16 cellular contexts compared by ENCODE assay signal in the genomic region with DNA sequence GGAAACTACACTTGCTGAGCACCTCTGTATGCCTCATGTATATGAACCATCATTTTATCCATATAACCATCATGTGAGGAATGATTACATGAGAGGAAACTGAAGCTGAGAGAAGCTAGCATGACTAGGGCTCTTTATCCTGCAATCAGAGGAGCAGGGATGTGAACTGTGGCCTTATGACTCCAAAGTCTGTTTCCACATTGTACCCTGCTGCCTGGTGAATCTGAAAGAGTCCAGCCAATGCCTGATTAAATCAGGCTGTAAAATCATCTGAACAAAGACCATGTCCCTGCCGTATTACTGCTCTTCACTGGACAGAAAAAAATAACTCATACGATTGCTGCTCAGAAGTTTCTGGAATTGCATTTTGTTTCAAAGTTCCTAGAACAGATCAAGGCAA.
DNase-seq lines count a peak whose midpoint lies in the region; ATAC-seq and TF ChIP-seq lines count a peak whose summit lies in the region.
"Had no signal": no experiment of that assay in that cellular context is flagged by ENCODE, and none has a peak within 500 bp of the region (broad histone marks: within the 10 kb centered on the region; RNA-seq: fewer than 3 reads in every experiment).

No MANE protein-coding gene starts in this region.

- no peak for TF ChIP-seq CTCF in IMR-90 (conservative IDR thresholded peaks at IDR 0.05; ENCODE audit: low read depth, low read length)

- H4K20me1 ChIP-seq in IMR-90 (ENCODE audit: insufficient read depth, low read length) = peaks cover 78% of the 10 kb centered on the region

- no peak overlapping the region for H4K91ac ChIP-seq in IMR-90 (ENCODE audit: insufficient read depth, low read depth, low read length)

- no peaks in the 10 kb centered on the region for H3K36me3 Mint-ChIP-seq in activated T-cell treated with anti-CD3 and anti-CD28 coated beads, Interleukin-2, amount 50 U/mL, for 4 hours (ENCODE audit: insufficient read depth)

- H3K18ac ChIP-seq in IMR-90 (ENCODE audit: low read depth, low read length) = no peak overlapping the region

- no peak overlapping the region for H3K4me3 ChIP-seq in IMR-90 (ENCODE audit: insufficient read depth, low read depth, low read length)
- H3K4me3 ChIP-seq: K562 had no signal

- H2BK5ac ChIP-seq in IMR-90 (ENCODE audit: low read depth, low read length, poor library complexity, severe bottlenecking) = no peak overlapping the region

- DNase-seq in IMR-90 = no peak
- no peak for DNase-seq in caudate nucleus (lab: John Stamatoyannopoulos, UW)
- DNase-seq in activated T-cell treated with anti-CD3 and anti-CD28 coated beads, Interleukin-2, amount 50 U/mL, for 4 hours = no peak
- DNase-seq in RKO (ENCODE audit: low spot score) = no peak
- DNase-seq: CD4-positive, alpha-beta T cell; HCEC 1CT; NCI-H1417 treated with DMSO at 0.1 percent for 48 hours; NCI-H2029; NCI-H2171; NCI-H510A; SIG-M5 had no signal

- 0 out of 2 replicates have a peak overlapping the region, but pooled peaks have one; percentile 4 for H3K23ac ChIP-seq in IMR-90 (ENCODE audit: low read depth, low read length)

- no peak for TF ChIP-seq RAD21 in IMR-90 (IDR thresholded peaks at IDR 0.05; ENCODE audit: low read length)

- H4K8ac ChIP-seq in IMR-90 (ENCODE audit: low read depth in 2 of 2, low read length in 2 of 2) = peak overlapping the region in 1 of 2 experiments; percentile 44; a peak in 2 of 4 replicates

- peaks cover 13% of the 10 kb centered on the region for H3K9me1 ChIP-seq in IMR-90 (ENCODE audit: insufficient read depth, low read length)

- CTCF ChIA-PET in IMR-90 (lab: Yijun Ruan, JAX) = no interaction called here

- no peak overlapping the region for H2AK9ac ChIP-seq in IMR-90 (replicated peaks; ENCODE audit: low read depth, low read length, poor library complexity)

- H3K36me3 ChIP-seq in IMR-90 (ENCODE audit: control insufficient read depth, insufficient read depth, low read length) = peaks cover 43% of the 10 kb centered on the region

- H3K9me3 ChIP-seq in IMR-90 (ENCODE audit: control insufficient read depth, insufficient read depth, low read length) = no peaks in the 10 kb centered on the region

- peak overlapping the region; percentile 52; the same call in 1 of the 2 replicates for H3K27ac ChIP-seq in IMR-90 (ENCODE audit: insufficient read depth, low read length)
- H3K27ac ChIP-seq in caudate nucleus (ENCODE audit: low read depth, low read length) = peak overlapping the region; percentile 42
- peak overlapping the region; percentile 55 for H3K27ac ChIP-seq in layer of hippocampus (ENCODE audit: low read depth, low read length)
- H3K27ac ChIP-seq in temporal lobe (ENCODE audit: low read depth, low read length) = peak overlapping the region; percentile 66

- no peak overlapping the region for H2BK120ac ChIP-seq in IMR-90 (ENCODE audit: low read depth, low read length)

- no peak overlapping the region for H4K5ac ChIP-seq in IMR-90 (ENCODE audit: low read depth, low read length)

- H3K4ac ChIP-seq in IMR-90 (ENCODE audit: low read depth, low read length) = peak overlapping the region; percentile 49

- H3K9ac ChIP-seq in IMR-90 (ENCODE audit: low read depth, low read length) = no peak overlapping the region

- H3K4me1 Mint-ChIP-seq in activated T-cell treated with anti-CD3 and anti-CD28 coated beads, Interleukin-2, amount 50 U/mL, for 4 hours (ENCODE audit: low read depth) = no peaks in the 10 kb centered on the region
- H3K4me1 Mint-ChIP-seq: B cell had no signal

- H3K4me3 Mint-ChIP-seq in activated T-cell treated with anti-CD3 and anti-CD28 coated beads, Interleukin-2, amount 50 U/mL, for 4 hours = no peak overlapping the region
- H3K4me3 Mint-ChIP-seq: B cell; CD4-positive, alpha-beta T cell had no signal

- no peak overlapping the region for H3K56ac ChIP-seq in IMR-90 (ENCODE audit: extremely low read depth, insufficient read depth, low read length)

- POLR2A ChIA-PET in IMR-90 (lab: Charles Lee; ENCODE audit: unreplicated experiment) = no interaction called here

- H3K27me3 ChIP-seq in IMR-90 (ENCODE audit: control insufficient read depth, insufficient read depth, low read length) (no peaks in the 10 kb centered on the region), layer of hippocampus (ENCODE audit: control insufficient read depth, insufficient read depth, low read length) (no peaks in the 10 kb centered on the region)

- no peaks in the 10 kb centered on the region for H3K9me3 Mint-ChIP-seq in activated T-cell treated with anti-CD3 and anti-CD28 coated beads, Interleukin-2, amount 50 U/mL, for 4 hours
- H3K9me3 Mint-ChIP-seq: CD4-positive, alpha-beta T cell had no signal

- no peak overlapping the region for H3K4me2 ChIP-seq in IMR-90 (ENCODE audit: low read depth, low read length)

- TF ChIP-seq POLR2A in IMR-90 (IDR thresholded peaks at IDR 0.05; ENCODE audit: low read depth, low read length) = no peak

- intact Hi-C loops in IMR-90 (cut with micrococcal nuclease) = no loop called here

- peak overlapping the region; percentile 61; the same call in 1 of the 2 replicates for H2AK5ac ChIP-seq in IMR-90 (ENCODE audit: low read depth, low read length)

- 100% methylated on average over 1 of the region's 2 CpGs; no CpG with 5 or more reads in 1 of the 2 experiments for WGBS in IMR-90 (ENCODE audit: extremely low coverage in 2 of 2, insufficient read length in 1 of 2), 2 experiments

- ATAC-seq in IMR-90 (ENCODE audit: low read depth) (no peak; the same call in 1 of the 2 replicates), GM19463 (IDR thresholded peaks at IDR 0.05; ENCODE audit: unreplicated experiment) (no peak)
- ATAC-seq in activated T-cell treated with anti-CD3 and anti-CD28 coated beads, Interleukin-2, amount 50 U/mL, for 4 hours = no peak
- ATAC-seq: K562 had no signal

- BruUV-seq in IMR-90 (replicated peaks; lab: Mats Ljungman, UMichigan) = no TSS peak

- H3K4me1 ChIP-seq in IMR-90 (ENCODE audit: control insufficient read depth, insufficient read depth, low read length) = peaks cover 9% of the 10 kb centered on the region; the same call in 1 of the 2 replicates

- no peak overlapping the region for H2AFZ ChIP-seq in IMR-90 (replicated peaks; ENCODE audit: low read length, poor library complexity)

- H3K79me1 ChIP-seq in IMR-90 (ENCODE audit: low read depth in 1 of 2, low read length in 2 of 2) = peaks cover 54 to 77% of the 10 kb centered on the region in 2 experiments

- H3K27me3 Mint-ChIP-seq in activated T-cell treated with anti-CD3 and anti-CD28 coated beads, Interleukin-2, amount 50 U/mL, for 4 hours (ENCODE audit: low read depth) = no peaks in the 10 kb centered on the region
- H3K27me3 Mint-ChIP-seq: B cell; CD4-positive, alpha-beta T cell had no signal

- peak overlapping the region; percentile 32; the same call in 1 of the 2 replicates for H2BK20ac ChIP-seq in IMR-90 (ENCODE audit: low read depth, low read length)

- dilution Hi-C loops in IMR-90 (cut with HindIII; ENCODE audit: low sequenced_read_pairs, unreplicated experiment) = no loop called here

- H3K14ac ChIP-seq in IMR-90 (replicated peaks; ENCODE audit: low read depth, low read length) = 0 out of 2 replicates have a peak overlapping the region, but pooled peaks have one; percentile 43

- H2BK15ac ChIP-seq in IMR-90 (ENCODE audit: low read depth, low read length) = no peak overlapping the region

- in situ Hi-C loops in IMR-90 (cut with MboI; ENCODE audit: low sequenced_read_pairs) = no loop called here

TF ChIP-seq in IMR-90, 13 proteins besides CTCF, POLR2A, EP300 and RAD21:
- no peak for TF ChIP-seq BHLHE40 (IDR thresholded peaks at IDR 0.05; ENCODE audit: low read depth, low read length)
- TF ChIP-seq SMC3 (IDR thresholded peaks at IDR 0.05; ENCODE audit: low read depth, low read length) = no peak
- TF ChIP-seq MXI1 (IDR thresholded peaks at IDR 0.05; ENCODE audit: borderline replicate concordance, low read depth, low read length) = no peak
- TF ChIP-seq, protein P1, sequence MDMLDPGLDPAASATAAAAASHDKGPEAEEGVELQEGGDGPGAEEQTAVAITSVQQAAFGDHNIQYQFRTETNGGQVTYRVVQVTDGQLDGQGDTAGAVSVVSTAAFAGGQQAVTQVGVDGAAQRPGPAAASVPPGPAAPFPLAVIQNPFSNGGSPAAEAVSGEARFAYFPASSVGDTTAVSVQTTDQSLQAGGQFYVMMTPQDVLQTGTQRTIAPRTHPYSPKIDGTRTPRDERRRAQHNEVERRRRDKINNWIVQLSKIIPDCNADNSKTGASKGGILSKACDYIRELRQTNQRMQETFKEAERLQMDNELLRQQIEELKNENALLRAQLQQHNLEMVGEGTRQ (IDR thresholded peaks at IDR 0.05; ENCODE audit: low read depth, low read length) = no peak
- TF ChIP-seq MAFK (IDR thresholded peaks at IDR 0.05; ENCODE audit: low read depth, low read length) = no peak
- TF ChIP-seq RFX5 (IDR thresholded peaks at IDR 0.05; ENCODE audit: low read depth, low read length) = no peak
- no peak for TF ChIP-seq FOS (IDR thresholded peaks at IDR 0.05; ENCODE audit: low read depth, low read length)
- no peak for TF ChIP-seq RCOR1 (IDR thresholded peaks at IDR 0.05; ENCODE audit: insufficient replicate concordance, low read length)
- no peak for TF ChIP-seq MAZ (IDR thresholded peaks at IDR 0.05; ENCODE audit: borderline replicate concordance, low read depth, low read length)
- no peak for TF ChIP-seq CEBPB (IDR thresholded peaks at IDR 0.05; ENCODE audit: low read depth, low read length)
- TF ChIP-seq CHD1 (IDR thresholded peaks at IDR 0.05; ENCODE audit: low read depth, low read length) = no peak
- TF ChIP-seq NFE2L2 (IDR thresholded peaks at IDR 0.05; ENCODE audit: low read depth, low read length) = no peak
- TF ChIP-seq ELK1 (IDR thresholded peaks at IDR 0.05; ENCODE audit: borderline replicate concordance, low read depth, low read length) = no peak
